ENCODE assay signal across 1 cellular context in genomic region chr12:110737016-110737415, GRCh38.
A peak's percentile ranks its signal among the peaks of the same experiment; 100 is the strongest.
TF ChIP-seq lines count a peak whose summit lies in the region.

No MANE protein-coding gene starts in this region.

TF ChIP-seq in GM12878, 131 proteins besides CTCF, POLR2A, EP300 and RAD21:
- TF ChIP-seq MLLT1 (IDR thresholded peaks at IDR 0.05) = 0 out of 2 replicates have a peak, but pooled peaks have one; percentile 23
TF ChIP-seq in GM12878: peak in this region for 1; not testable (repeated sequence) for 130.
